2 cellular contexts compared by ENCODE assay signal in genomic region chr2:78218066-78218465, GRCh38.
A peak's percentile ranks its signal among the peaks of the same experiment; 100 is the strongest.
TF ChIP-seq lines count a peak whose summit lies in the region.

No MANE protein-coding gene starts in this region.

TF ChIP-seq in HepG2, 621 proteins besides CTCF, POLR2A, EP300 and RAD21:
- TF ChIP-seq MAFF (IDR thresholded peaks at IDR 0.05; ENCODE audit: low read depth, low read length), result no peak
- TF ChIP-seq CEBPB (IDR thresholded peaks at IDR 0.05; ENCODE audit: borderline replicate concordance, low read depth, low read length), result peak; percentile 71
- TF ChIP-seq ZNF432 (CRISPR knock-in tag; IDR thresholded peaks at IDR 0.05; ENCODE audit: borderline replicate concordance), result no peak
- no peak for TF ChIP-seq HOXD1 (CRISPR knock-in tag; IDR thresholded peaks at IDR 0.05)
TF ChIP-seq in HepG2: peak in this region for 1.

TF ChIP-seq in IMR-90, 13 proteins besides CTCF, POLR2A, EP300 and RAD21:
- TF ChIP-seq CEBPB (IDR thresholded peaks at IDR 0.05; ENCODE audit: low read depth, low read length) (peak; percentile 42; the same call in 1 of the 2 replicates), SMC3 (IDR thresholded peaks at IDR 0.05; ENCODE audit: low read depth, low read length) (no peak)
TF ChIP-seq in IMR-90: peak in this region for 1.
